In the genomic region with DNA sequence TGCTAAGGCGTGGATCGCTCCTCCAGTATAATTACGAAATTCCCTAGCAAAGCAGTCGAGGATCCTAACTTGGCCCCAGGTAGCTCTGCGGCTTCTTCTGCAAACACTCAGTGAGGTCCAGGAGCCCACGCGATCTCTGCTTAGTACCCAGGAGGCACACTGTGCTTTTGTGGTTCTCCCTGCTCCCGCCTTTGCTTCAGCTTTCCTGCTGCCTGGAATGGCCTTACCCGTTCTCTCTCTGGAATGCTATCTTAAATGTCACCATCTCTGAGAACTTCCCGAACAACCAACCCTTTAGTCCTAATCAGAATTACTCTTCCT, we compare ENCODE assay signal across 1 cellular context.
TF ChIP-seq lines count a peak whose summit lies in the region.

No MANE protein-coding gene starts in this region.

TF ChIP-seq in HepG2, 621 proteins besides CTCF, POLR2A, EP300 and RAD21 (continues in another document):
- TF ChIP-seq, protein P1, sequence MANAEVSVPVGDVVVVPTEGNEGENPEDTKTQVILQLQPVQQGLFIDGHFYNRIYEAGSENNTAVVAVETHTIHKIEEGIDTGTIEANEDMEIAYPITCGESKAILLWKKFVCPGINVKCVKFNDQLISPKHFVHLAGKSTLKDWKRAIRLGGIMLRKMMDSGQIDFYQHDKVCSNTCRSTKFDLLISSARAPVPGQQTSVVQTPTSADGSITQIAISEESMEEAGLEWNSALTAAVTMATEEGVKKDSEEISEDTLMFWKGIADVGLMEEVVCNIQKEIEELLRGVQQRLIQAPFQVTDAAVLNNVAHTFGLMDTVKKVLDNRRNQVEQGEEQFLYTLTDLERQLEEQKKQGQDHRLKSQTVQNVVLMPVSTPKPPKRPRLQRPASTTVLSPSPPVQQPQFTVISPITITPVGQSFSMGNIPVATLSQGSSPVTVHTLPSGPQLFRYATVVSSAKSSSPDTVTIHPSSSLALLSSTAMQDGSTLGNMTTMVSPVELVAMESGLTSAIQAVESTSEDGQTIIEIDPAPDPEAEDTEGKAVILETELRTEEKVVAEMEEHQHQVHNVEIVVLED (CRISPR knock-in tag; IDR thresholded peaks at IDR 0.05; ENCODE audit: borderline replicate concordance) = no peak
- TF ChIP-seq, protein P2, sequence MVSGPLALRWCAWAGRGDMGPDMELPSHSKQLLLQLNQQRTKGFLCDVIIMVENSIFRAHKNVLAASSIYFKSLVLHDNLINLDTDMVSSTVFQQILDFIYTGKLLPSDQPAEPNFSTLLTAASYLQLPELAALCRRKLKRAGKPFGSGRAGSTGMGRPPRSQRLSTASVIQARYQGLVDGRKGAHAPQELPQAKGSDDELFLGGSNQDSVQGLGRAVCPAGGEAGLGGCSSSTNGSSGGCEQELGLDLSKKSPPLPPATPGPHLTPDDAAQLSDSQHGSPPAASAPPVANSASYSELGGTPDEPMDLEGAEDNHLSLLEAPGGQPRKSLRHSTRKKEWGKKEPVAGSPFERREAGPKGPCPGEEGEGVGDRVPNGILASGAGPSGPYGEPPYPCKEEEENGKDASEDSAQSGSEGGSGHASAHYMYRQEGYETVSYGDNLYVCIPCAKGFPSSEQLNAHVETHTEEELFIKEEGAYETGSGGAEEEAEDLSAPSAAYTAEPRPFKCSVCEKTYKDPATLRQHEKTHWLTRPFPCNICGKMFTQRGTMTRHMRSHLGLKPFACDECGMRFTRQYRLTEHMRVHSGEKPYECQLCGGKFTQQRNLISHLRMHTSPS (CRISPR knock-in tag; IDR thresholded peaks at IDR 0.05; ENCODE audit: low read depth) = no peak
- TF ChIP-seq CEBPG (CRISPR knock-in tag; IDR thresholded peaks at IDR 0.05) = 0 out of 2 replicates have a peak, but pooled peaks have one; percentile 29
- TF ChIP-seq MYNN (CRISPR knock-in tag; IDR thresholded peaks at IDR 0.05; ENCODE audit: low read depth) = 0 out of 2 replicates have a peak, but pooled peaks have one; percentile 7
- TF ChIP-seq HMGA1 (CRISPR knock-in tag; conservative IDR thresholded peaks at IDR 0.05) = no peak
- no peak for TF ChIP-seq SIX4 (CRISPR knock-in tag; IDR thresholded peaks at IDR 0.05)
- no peak for TF ChIP-seq KDM4B (CRISPR knock-in tag; IDR thresholded peaks at IDR 0.05)
- TF ChIP-seq, protein P3, sequence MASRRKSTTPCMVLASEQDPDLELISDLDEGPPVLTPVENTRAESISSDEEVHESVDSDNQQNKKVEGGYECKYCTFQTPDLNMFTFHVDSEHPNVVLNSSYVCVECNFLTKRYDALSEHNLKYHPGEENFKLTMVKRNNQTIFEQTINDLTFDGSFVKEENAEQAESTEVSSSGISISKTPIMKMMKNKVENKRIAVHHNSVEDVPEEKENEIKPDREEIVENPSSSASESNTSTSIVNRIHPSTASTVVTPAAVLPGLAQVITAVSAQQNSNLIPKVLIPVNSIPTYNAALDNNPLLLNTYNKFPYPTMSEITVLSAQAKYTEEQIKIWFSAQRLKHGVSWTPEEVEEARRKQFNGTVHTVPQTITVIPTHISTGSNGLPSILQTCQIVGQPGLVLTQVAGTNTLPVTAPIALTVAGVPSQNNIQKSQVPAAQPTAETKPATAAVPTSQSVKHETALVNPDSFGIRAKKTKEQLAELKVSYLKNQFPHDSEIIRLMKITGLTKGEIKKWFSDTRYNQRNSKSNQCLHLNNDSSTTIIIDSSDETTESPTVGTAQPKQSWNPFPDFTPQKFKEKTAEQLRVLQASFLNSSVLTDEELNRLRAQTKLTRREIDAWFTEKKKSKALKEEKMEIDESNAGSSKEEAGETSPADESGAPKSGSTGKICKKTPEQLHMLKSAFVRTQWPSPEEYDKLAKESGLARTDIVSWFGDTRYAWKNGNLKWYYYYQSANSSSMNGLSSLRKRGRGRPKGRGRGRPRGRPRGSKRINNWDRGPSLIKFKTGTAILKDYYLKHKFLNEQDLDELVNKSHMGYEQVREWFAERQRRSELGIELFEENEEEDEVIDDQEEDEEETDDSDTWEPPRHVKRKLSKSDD (CRISPR knock-in tag; IDR thresholded peaks at IDR 0.05; ENCODE audit: low read depth) = no peak
- 0 out of 2 replicates have a peak, but pooled peaks have one; percentile 12 for TF ChIP-seq DNMT3B (CRISPR knock-in tag; conservative IDR thresholded peaks at IDR 0.05)
- TF ChIP-seq ZFP36L2 (CRISPR knock-in tag; IDR thresholded peaks at IDR 0.05) = no peak
- no peak for TF ChIP-seq ZNF44 (CRISPR knock-in tag; IDR thresholded peaks at IDR 0.05)
- no peak for TF ChIP-seq NR3C1 (CRISPR knock-in tag; IDR thresholded peaks at IDR 0.05)
- TF ChIP-seq, protein P4, sequence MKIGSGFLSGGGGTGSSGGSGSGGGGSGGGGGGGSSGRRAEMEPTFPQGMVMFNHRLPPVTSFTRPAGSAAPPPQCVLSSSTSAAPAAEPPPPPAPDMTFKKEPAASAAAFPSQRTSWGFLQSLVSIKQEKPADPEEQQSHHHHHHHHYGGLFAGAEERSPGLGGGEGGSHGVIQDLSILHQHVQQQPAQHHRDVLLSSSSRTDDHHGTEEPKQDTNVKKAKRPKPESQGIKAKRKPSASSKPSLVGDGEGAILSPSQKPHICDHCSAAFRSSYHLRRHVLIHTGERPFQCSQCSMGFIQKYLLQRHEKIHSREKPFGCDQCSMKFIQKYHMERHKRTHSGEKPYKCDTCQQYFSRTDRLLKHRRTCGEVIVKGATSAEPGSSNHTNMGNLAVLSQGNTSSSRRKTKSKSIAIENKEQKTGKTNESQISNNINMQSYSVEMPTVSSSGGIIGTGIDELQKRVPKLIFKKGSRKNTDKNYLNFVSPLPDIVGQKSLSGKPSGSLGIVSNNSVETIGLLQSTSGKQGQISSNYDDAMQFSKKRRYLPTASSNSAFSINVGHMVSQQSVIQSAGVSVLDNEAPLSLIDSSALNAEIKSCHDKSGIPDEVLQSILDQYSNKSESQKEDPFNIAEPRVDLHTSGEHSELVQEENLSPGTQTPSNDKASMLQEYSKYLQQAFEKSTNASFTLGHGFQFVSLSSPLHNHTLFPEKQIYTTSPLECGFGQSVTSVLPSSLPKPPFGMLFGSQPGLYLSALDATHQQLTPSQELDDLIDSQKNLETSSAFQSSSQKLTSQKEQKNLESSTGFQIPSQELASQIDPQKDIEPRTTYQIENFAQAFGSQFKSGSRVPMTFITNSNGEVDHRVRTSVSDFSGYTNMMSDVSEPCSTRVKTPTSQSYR (CRISPR knock-in tag; IDR thresholded peaks at IDR 0.05; ENCODE audit: borderline replicate concordance) = no peak
- TF ChIP-seq ETV6 (CRISPR knock-in tag; conservative IDR thresholded peaks at IDR 0.05) = no peak
- TF ChIP-seq ZNF138 (CRISPR knock-in tag; IDR thresholded peaks at IDR 0.05; ENCODE audit: low read depth) = no peak
- TF ChIP-seq RFX3 (CRISPR knock-in tag; IDR thresholded peaks at IDR 0.05) = no peak
- no peak for TF ChIP-seq EZH2 (conservative IDR thresholded peaks at IDR 0.05; ENCODE audit: low read depth, low read length)
- 0 out of 2 replicates have a peak, but pooled peaks have one; percentile 3 for TF ChIP-seq HOXD1 (CRISPR knock-in tag; IDR thresholded peaks at IDR 0.05)
- TF ChIP-seq, protein P5, sequence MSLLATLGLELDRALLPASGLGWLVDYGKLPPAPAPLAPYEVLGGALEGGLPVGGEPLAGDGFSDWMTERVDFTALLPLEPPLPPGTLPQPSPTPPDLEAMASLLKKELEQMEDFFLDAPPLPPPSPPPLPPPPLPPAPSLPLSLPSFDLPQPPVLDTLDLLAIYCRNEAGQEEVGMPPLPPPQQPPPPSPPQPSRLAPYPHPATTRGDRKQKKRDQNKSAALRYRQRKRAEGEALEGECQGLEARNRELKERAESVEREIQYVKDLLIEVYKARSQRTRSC (CRISPR knock-in tag; IDR thresholded peaks at IDR 0.05; ENCODE audit: low read depth) = no peak
- no peak for TF ChIP-seq ZNF564 (CRISPR knock-in tag; IDR thresholded peaks at IDR 0.05)
- TF ChIP-seq HMG20B (CRISPR knock-in tag; conservative IDR thresholded peaks at IDR 0.05) = no peak
- TF ChIP-seq NFYC (CRISPR knock-in tag; IDR thresholded peaks at IDR 0.05) = no peak
- TF ChIP-seq, protein P6, sequence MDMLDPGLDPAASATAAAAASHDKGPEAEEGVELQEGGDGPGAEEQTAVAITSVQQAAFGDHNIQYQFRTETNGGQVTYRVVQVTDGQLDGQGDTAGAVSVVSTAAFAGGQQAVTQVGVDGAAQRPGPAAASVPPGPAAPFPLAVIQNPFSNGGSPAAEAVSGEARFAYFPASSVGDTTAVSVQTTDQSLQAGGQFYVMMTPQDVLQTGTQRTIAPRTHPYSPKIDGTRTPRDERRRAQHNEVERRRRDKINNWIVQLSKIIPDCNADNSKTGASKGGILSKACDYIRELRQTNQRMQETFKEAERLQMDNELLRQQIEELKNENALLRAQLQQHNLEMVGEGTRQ (IDR thresholded peaks at IDR 0.05; ENCODE audit: low read depth, low read length) = no peak
- TF ChIP-seq, protein P6 (CRISPR knock-in tag; IDR thresholded peaks at IDR 0.05; ENCODE audit: borderline replicate concordance) = no peak
- TF ChIP-seq ZNF331 (CRISPR knock-in tag; IDR thresholded peaks at IDR 0.05) = 0 out of 2 replicates have a peak, but pooled peaks have one; percentile 17
- peak; percentile 10; the same call in 1 of the 2 replicates for TF ChIP-seq ZMYM4 (CRISPR knock-in tag; IDR thresholded peaks at IDR 0.05)
- TF ChIP-seq DNMT1 (CRISPR knock-in tag; IDR thresholded peaks at IDR 0.05) = no peak
- TF ChIP-seq ADNP (CRISPR knock-in tag; IDR thresholded peaks at IDR 0.05) = no peak
- no peak for TF ChIP-seq RARA (CRISPR knock-in tag; IDR thresholded peaks at IDR 0.05)
- TF ChIP-seq, protein P7, sequence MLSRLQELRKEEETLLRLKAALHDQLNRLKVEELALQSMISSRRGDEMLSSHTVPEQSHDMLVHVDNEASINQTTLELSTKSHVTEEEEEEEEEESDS (CRISPR knock-in tag; IDR thresholded peaks at IDR 0.05; ENCODE audit: borderline replicate concordance) = no peak
- TF ChIP-seq MAFK (conservative IDR thresholded peaks at IDR 0.05 in 1 of 2, IDR thresholded peaks at IDR 0.05 in 1 of 2; ENCODE audit: low read length in 2 of 2) = no peak
- TF ChIP-seq, protein P8, sequence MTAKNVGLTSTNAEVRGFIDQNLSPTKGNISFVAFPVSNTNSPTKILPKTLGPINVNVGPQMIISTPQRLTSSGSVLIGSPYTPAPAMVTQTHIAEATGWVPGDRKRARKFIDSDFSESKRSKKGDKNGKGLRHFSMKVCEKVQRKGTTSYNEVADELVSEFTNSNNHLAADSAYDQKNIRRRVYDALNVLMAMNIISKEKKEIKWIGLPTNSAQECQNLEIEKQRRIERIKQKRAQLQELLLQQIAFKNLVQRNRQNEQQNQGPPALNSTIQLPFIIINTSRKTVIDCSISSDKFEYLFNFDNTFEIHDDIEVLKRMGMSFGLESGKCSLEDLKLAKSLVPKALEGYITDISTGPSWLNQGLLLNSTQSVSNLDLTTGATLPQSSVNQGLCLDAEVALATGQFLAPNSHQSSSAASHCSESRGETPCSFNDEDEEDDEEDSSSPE (CRISPR knock-in tag; IDR thresholded peaks at IDR 0.05) = no peak
- 0 out of 2 replicates have a peak, but pooled peaks have one; percentile 14 for TF ChIP-seq ZNF30 (CRISPR knock-in tag; IDR thresholded peaks at IDR 0.05)
- TF ChIP-seq CCDC6 (CRISPR knock-in tag; IDR thresholded peaks at IDR 0.05) = no peak
- TF ChIP-seq, protein P9, sequence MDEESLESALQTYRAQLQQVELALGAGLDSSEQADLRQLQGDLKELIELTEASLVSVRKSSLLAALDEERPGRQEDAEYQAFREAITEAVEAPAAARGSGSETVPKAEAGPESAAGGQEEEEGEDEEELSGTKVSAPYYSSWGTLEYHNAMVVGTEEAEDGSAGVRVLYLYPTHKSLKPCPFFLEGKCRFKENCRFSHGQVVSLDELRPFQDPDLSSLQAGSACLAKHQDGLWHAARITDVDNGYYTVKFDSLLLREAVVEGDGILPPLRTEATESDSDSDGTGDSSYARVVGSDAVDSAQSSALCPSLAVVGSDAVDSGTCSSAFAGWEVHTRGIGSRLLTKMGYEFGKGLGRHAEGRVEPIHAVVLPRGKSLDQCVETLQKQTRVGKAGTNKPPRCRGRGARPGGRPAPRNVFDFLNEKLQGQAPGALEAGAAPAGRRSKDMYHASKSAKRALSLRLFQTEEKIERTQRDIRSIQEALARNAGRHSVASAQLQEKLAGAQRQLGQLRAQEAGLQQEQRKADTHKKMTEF (CRISPR knock-in tag; IDR thresholded peaks at IDR 0.05) = no peak
- TF ChIP-seq ZFP90 (CRISPR knock-in tag; IDR thresholded peaks at IDR 0.05; ENCODE audit: borderline replicate concordance) = 0 out of 2 replicates have a peak, but pooled peaks have one; percentile 50
- no peak for TF ChIP-seq ZNF772 (CRISPR knock-in tag; IDR thresholded peaks at IDR 0.05)
- TF ChIP-seq ZNF232 (CRISPR knock-in tag; IDR thresholded peaks at IDR 0.05; ENCODE audit: borderline replicate concordance) = no peak
- no peak for TF ChIP-seq ZNF501 (CRISPR knock-in tag; IDR thresholded peaks at IDR 0.05)
- TF ChIP-seq ZNF121 (CRISPR knock-in tag; IDR thresholded peaks at IDR 0.05) = no peak
- TF ChIP-seq, protein P10, sequence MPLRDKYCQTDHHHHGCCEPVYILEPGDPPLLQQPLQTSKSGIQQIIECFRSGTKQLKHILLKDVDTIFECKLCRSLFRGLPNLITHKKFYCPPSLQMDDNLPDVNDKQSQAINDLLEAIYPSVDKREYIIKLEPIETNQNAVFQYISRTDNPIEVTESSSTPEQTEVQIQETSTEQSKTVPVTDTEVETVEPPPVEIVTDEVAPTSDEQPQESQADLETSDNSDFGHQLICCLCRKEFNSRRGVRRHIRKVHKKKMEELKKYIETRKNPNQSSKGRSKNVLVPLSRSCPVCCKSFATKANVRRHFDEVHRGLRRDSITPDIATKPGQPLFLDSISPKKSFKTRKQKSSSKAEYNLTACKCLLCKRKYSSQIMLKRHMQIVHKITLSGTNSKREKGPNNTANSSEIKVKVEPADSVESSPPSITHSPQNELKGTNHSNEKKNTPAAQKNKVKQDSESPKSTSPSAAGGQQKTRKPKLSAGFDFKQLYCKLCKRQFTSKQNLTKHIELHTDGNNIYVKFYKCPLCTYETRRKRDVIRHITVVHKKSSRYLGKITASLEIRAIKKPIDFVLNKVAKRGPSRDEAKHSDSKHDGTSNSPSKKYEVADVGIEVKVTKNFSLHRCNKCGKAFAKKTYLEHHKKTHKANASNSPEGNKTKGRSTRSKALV (CRISPR knock-in tag; IDR thresholded peaks at IDR 0.05) = no peak
- TF ChIP-seq SAFB2 (CRISPR knock-in tag; IDR thresholded peaks at IDR 0.05; ENCODE audit: borderline replicate concordance, low read depth) = no peak
- TF ChIP-seq MEIS2 (CRISPR knock-in tag; IDR thresholded peaks at IDR 0.05) = no peak
- 0 out of 2 replicates have a peak, but pooled peaks have one; percentile 4 for TF ChIP-seq ZNF570 (CRISPR knock-in tag; IDR thresholded peaks at IDR 0.05; ENCODE audit: borderline replicate concordance)
- TF ChIP-seq, protein P11, sequence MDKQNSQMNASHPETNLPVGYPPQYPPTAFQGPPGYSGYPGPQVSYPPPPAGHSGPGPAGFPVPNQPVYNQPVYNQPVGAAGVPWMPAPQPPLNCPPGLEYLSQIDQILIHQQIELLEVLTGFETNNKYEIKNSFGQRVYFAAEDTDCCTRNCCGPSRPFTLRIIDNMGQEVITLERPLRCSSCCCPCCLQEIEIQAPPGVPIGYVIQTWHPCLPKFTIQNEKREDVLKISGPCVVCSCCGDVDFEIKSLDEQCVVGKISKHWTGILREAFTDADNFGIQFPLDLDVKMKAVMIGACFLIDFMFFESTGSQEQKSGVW (CRISPR knock-in tag; IDR thresholded peaks at IDR 0.05; ENCODE audit: borderline replicate concordance) = no peak
